Comparison of ENCODE assay signal across 27 cellular contexts in genomic region chr12:84964048-84964447, GRCh38. TPM values are rescaled to one million over a fixed set of nuclear protein-coding genes. Genes with fewer than 3 reads are reported as not detected.
"Had no signal": no experiment of that assay in that cellular context is flagged by ENCODE, and none has a peak within 500 bp of the region (broad histone marks: within the 10 kb centered on the region; RNA-seq: fewer than 3 reads in every experiment).

No MANE protein-coding gene starts in this region.

- H3K27ac Mint-ChIP-seq: immature natural killer cell; naive thymus-derived CD8-positive, alpha-beta T cell; nephron; stimulated activated effector memory CD8-positive, alpha-beta T cell treated with anti-CD3 and anti-CD28 coated beads, Interleukin-12 subunit alpha, Interleukin-12 subunit beta, amount 100 ng/mL, for 72 hours; stimulated activated naive CD8-positive, alpha-beta T cell treated with anti-CD3 and anti-CD28 coated beads, Interleukin-15, Interleukin-2, amounts not matched to agents 100 ng/mL and 50 ng/mL, for 24 hours had no signal

- H3K9me3 Mint-ChIP-seq: nephron; neural crest cell; stimulated activated naive CD8-positive, alpha-beta T cell treated with anti-CD3 and anti-CD28 coated beads, Interleukin-15, Interleukin-2, amounts not matched to agents 100 ng/mL and 50 ng/mL, for 24 hours had no signal

- ATAC-seq: naive thymus-derived CD8-positive, alpha-beta T cell; pancreas; right cardiac atrium; sciatic nerve; stimulated activated effector memory CD8-positive, alpha-beta T cell treated with anti-CD3 and anti-CD28 coated beads, Interleukin-12 subunit alpha, Interleukin-12 subunit beta, amount 100 ng/mL, for 72 hours had no signal

- H3K27me3 Mint-ChIP-seq: naive thymus-derived CD8-positive, alpha-beta T cell; stimulated activated naive CD8-positive, alpha-beta T cell treated with anti-CD3 and anti-CD28 coated beads, Interleukin-15, Interleukin-2, amounts not matched to agents 100 ng/mL and 50 ng/mL, for 24 hours had no signal

- H3K27me3 ChIP-seq: pancreas, spleen, suprapubic skin, tibial artery, uterus had no signal

- H3K36me3 Mint-ChIP-seq: immature natural killer cell; naive thymus-derived CD8-positive, alpha-beta T cell; stimulated activated effector memory CD8-positive, alpha-beta T cell treated with anti-CD3 and anti-CD28 coated beads, Interleukin-12 subunit alpha, Interleukin-12 subunit beta, amount 100 ng/mL, for 72 hours had no signal

- H3K4me1 ChIP-seq: left ventricle myocardium inferior, pancreas, prostate gland, spleen, suprapubic skin, tibial artery, uterus had no signal

- H3K36me3 ChIP-seq: left ventricle myocardium inferior, pancreas, prostate gland, spleen, suprapubic skin, thoracic aorta, tibial artery, uterus had no signal

- H3K4me3 ChIP-seq: left ventricle myocardium inferior, lung, pancreas, prostate gland, skin epidermis, spleen, suprapubic skin, thoracic aorta, tibial artery, uterus had no signal

- DNase-seq: hypothalamus; immature natural killer cell; islet precursor cell; left ventricle myocardium inferior; naive thymus-derived CD8-positive, alpha-beta T cell; nucleus accumbens; pancreas; posterior cingulate gyrus; retina; right cardiac atrium; spleen; stimulated activated CD4-positive, alpha-beta T cell treated with anti-CD3 and anti-CD28 coated beads, Interleukin-4, amount 100 ng/mL, for 24 hours; stimulated activated naive CD4-positive, alpha-beta T cell; tibial artery; trophoblast cell; uterus had no signal

- H3K4me1 Mint-ChIP-seq: immature natural killer cell; naive thymus-derived CD8-positive, alpha-beta T cell; nephron; neural crest cell; stimulated activated effector memory CD8-positive, alpha-beta T cell treated with anti-CD3 and anti-CD28 coated beads, Interleukin-12 subunit alpha, Interleukin-12 subunit beta, amount 100 ng/mL, for 72 hours had no signal

- H3K27ac ChIP-seq: left ventricle myocardium inferior, pancreas, prostate gland, skin epidermis, spleen, suprapubic skin, thoracic aorta, tibial artery, uterus had no signal

- H3K9me3 ChIP-seq: left ventricle myocardium inferior, pancreas, prostate gland, suprapubic skin, thoracic aorta, tibial artery, uterus had no signal

- H3K4me3 Mint-ChIP-seq: immature natural killer cell; naive thymus-derived CD8-positive, alpha-beta T cell; nephron; neural crest cell; stimulated activated effector memory CD8-positive, alpha-beta T cell treated with anti-CD3 and anti-CD28 coated beads, Interleukin-12 subunit alpha, Interleukin-12 subunit beta, amount 100 ng/mL, for 72 hours; stimulated activated naive CD8-positive, alpha-beta T cell treated with anti-CD3 and anti-CD28 coated beads, Interleukin-15, Interleukin-2, amounts not matched to agents 100 ng/mL and 50 ng/mL, for 24 hours had no signal

RNA-seq across cellular contexts. Expression of gene SLC6A15, which starts 51.4 kb away (rescaled TPM):
- total RNA-seq: left ventricle myocardium inferior; naive thymus-derived CD8-positive, alpha-beta T cell; osteoblast; pancreas; right cardiac atrium had no signal
- polyA plus RNA-seq: immature natural killer cell; naive thymus-derived CD8-positive, alpha-beta T cell had no signal
